1 cellular context compared by ENCODE assay signal in the genomic region with DNA sequence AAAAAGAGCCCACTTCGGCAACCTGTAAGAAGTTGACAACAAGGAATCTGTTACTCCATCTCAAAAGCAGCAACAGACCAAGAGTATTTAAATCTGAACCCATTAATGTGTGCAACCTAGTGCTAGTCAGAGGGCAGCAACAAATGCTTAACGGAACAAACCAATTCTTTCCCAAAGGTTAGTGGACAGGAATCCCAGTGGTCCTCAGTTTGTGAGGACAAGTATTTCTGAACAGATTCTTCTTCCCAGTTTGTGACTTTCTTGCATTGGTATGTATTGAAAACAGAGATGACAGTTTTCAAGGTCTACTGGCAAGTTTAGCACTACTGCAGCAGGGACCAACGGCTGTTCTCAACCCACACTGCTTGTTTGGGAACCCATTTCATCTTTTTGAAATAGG.
TF ChIP-seq lines count a peak whose summit lies in the region.

No MANE protein-coding gene starts in this region.

TF ChIP-seq in HCT116, 20 proteins besides CTCF, POLR2A, EP300 and RAD21:
- no peak for TF ChIP-seq POLR2AphosphoS5 (IDR thresholded peaks at IDR 0.05; ENCODE audit: low read depth, low read length)
- TF ChIP-seq CEBPB (IDR thresholded peaks at IDR 0.05; ENCODE audit: low read depth) = no peak
- TF ChIP-seq JUND (IDR thresholded peaks at IDR 0.05) = no peak
- no peak for TF ChIP-seq YY1 (IDR thresholded peaks at IDR 0.05; ENCODE audit: extremely low read depth, insufficient replicate concordance, low read depth, low read length)
- TF ChIP-seq CBX3 (IDR thresholded peaks at IDR 0.05; ENCODE audit: low read depth) = no peak
- TF ChIP-seq, protein P1, sequence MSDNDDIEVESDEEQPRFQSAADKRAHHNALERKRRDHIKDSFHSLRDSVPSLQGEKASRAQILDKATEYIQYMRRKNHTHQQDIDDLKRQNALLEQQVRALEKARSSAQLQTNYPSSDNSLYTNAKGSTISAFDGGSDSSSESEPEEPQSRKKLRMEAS (IDR thresholded peaks at IDR 0.05) = no peak
- TF ChIP-seq EZH2phosphoT487 (IDR thresholded peaks at IDR 0.05; ENCODE audit: borderline replicate concordance) = no peak
- TF ChIP-seq, protein P2, sequence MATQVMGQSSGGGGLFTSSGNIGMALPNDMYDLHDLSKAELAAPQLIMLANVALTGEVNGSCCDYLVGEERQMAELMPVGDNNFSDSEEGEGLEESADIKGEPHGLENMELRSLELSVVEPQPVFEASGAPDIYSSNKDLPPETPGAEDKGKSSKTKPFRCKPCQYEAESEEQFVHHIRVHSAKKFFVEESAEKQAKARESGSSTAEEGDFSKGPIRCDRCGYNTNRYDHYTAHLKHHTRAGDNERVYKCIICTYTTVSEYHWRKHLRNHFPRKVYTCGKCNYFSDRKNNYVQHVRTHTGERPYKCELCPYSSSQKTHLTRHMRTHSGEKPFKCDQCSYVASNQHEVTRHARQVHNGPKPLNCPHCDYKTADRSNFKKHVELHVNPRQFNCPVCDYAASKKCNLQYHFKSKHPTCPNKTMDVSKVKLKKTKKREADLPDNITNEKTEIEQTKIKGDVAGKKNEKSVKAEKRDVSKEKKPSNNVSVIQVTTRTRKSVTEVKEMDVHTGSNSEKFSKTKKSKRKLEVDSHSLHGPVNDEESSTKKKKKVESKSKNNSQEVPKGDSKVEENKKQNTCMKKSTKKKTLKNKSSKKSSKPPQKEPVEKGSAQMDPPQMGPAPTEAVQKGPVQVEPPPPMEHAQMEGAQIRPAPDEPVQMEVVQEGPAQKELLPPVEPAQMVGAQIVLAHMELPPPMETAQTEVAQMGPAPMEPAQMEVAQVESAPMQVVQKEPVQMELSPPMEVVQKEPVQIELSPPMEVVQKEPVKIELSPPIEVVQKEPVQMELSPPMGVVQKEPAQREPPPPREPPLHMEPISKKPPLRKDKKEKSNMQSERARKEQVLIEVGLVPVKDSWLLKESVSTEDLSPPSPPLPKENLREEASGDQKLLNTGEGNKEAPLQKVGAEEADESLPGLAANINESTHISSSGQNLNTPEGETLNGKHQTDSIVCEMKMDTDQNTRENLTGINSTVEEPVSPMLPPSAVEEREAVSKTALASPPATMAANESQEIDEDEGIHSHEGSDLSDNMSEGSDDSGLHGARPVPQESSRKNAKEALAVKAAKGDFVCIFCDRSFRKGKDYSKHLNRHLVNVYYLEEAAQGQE (IDR thresholded peaks at IDR 0.05; ENCODE audit: low read depth) = no peak
- TF ChIP-seq ZFX (IDR thresholded peaks at IDR 0.05) = no peak
- TF ChIP-seq EZH2 (IDR thresholded peaks at IDR 0.05) = no peak
- no peak for TF ChIP-seq SIN3A (IDR thresholded peaks at IDR 0.05; ENCODE audit: low read depth)
- TF ChIP-seq TCF7L2 (IDR thresholded peaks at IDR 0.05; ENCODE audit: borderline replicate concordance, extremely low read depth, insufficient read depth, insufficient read length) = no peak
- TF ChIP-seq ZNF274 (IDR thresholded peaks at IDR 0.05; ENCODE audit: low read depth, low read length) = no peak
- no peak for TF ChIP-seq SP1 (IDR thresholded peaks at IDR 0.05; ENCODE audit: low read depth)
- TF ChIP-seq, protein P3, sequence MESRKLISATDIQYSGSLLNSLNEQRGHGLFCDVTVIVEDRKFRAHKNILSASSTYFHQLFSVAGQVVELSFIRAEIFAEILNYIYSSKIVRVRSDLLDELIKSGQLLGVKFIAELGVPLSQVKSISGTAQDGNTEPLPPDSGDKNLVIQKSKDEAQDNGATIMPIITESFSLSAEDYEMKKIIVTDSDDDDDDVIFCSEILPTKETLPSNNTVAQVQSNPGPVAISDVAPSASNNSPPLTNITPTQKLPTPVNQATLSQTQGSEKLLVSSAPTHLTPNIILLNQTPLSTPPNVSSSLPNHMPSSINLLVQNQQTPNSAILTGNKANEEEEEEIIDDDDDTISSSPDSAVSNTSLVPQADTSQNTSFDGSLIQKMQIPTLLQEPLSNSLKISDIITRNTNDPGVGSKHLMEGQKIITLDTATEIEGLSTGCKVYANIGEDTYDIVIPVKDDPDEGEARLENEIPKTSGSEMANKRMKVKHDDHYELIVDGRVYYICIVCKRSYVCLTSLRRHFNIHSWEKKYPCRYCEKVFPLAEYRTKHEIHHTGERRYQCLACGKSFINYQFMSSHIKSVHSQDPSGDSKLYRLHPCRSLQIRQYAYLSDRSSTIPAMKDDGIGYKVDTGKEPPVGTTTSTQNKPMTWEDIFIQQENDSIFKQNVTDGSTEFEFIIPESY (IDR thresholded peaks at IDR 0.05; ENCODE audit: extremely low read depth, insufficient replicate concordance, low read length) = no peak
